ENCODE assay signal across 18 cellular contexts in genomic region chr20:37936451-37936850, GRCh38. TPM values are rescaled to one million over a fixed set of nuclear protein-coding genes. Genes with fewer than 3 reads are reported as not detected.
DNase-seq lines count a peak whose midpoint lies in the region; ATAC-seq, FAIRE-seq and TF ChIP-seq lines count a peak whose summit lies in the region.
"Had no signal": no experiment of that assay in that cellular context is flagged by ENCODE, and none has a peak within 500 bp of the region (broad histone marks: within the 10 kb centered on the region; RNA-seq: fewer than 3 reads in every experiment).

No MANE protein-coding gene starts in this region.

- no peak for TF ChIP-seq POLR2A in sigmoid colon (IDR thresholded peaks at IDR 0.05)

- H3K9me3 ChIP-seq in WERI-Rb-1 (ENCODE audit: severe bottlenecking) (no peaks in the 10 kb centered on the region), sigmoid colon (no peaks in the 10 kb centered on the region)

- H3K36me3 ChIP-seq in WERI-Rb-1 (no peaks in the 10 kb centered on the region), sigmoid colon (no peaks in the 10 kb centered on the region), mesendoderm (ENCODE audit: control insufficient read depth, insufficient read depth, low read length) (no peaks in the 10 kb centered on the region)

- TF ChIP-seq CTCF in WERI-Rb-1 (IDR thresholded peaks at IDR 0.05; ENCODE audit: low read depth, low read length), result no peak
- no peak for TF ChIP-seq CTCF in sigmoid colon (IDR thresholded peaks at IDR 0.05)

- H3K27me3 ChIP-seq in WERI-Rb-1 (ENCODE audit: insufficient read depth, low read depth, severe bottlenecking) (no peaks in the 10 kb centered on the region), sigmoid colon (no peaks in the 10 kb centered on the region), mesendoderm (ENCODE audit: insufficient read depth, low read length, poor library complexity) (no peaks in the 10 kb centered on the region)

- H3K4me1 ChIP-seq in sigmoid colon (no peaks in the 10 kb centered on the region), mesendoderm (ENCODE audit: control insufficient read depth, low read depth, low read length) (peaks cover 14% of the 10 kb centered on the region)

- H3K9ac ChIP-seq in mesendoderm (ENCODE audit: low read length), result no peak overlapping the region
- H3K9ac ChIP-seq: GM23248 had no signal

- H3K4me2 ChIP-seq in mesendoderm (ENCODE audit: low read length), result no peak overlapping the region

- H4K5ac ChIP-seq in mesendoderm (ENCODE audit: low read length), result no peak overlapping the region

- H2BK15ac ChIP-seq in mesendoderm (replicated peaks; ENCODE audit: low read depth), result no peak overlapping the region

- no peak overlapping the region for H3K56ac ChIP-seq in mesendoderm (ENCODE audit: low read length)

- H2BK120ac ChIP-seq in mesendoderm (ENCODE audit: low read depth, low read length), result no peak overlapping the region

- H3K4me3 ChIP-seq in WERI-Rb-1 (ENCODE audit: low read depth, low read length) (no peak overlapping the region), sigmoid colon (no peak overlapping the region), mesendoderm (ENCODE audit: low read length) (no peak overlapping the region)
- H3K4me3 ChIP-seq: GM23248 had no signal

- intact Hi-C loops in sigmoid colon (cut with DNase I), result no loop called here

- no peak for TF ChIP-seq EP300 in sigmoid colon (IDR thresholded peaks at IDR 0.05)

- no peak overlapping the region for H3K18ac ChIP-seq in mesendoderm (ENCODE audit: low read length)

- H3K23ac ChIP-seq in mesendoderm (ENCODE audit: low read length), result no peak overlapping the region

- no peak overlapping the region for H2AK5ac ChIP-seq in mesendoderm (ENCODE audit: low read length)

- no peak overlapping the region for H4K8ac ChIP-seq in mesendoderm (ENCODE audit: low read depth, low read length)

- no peak overlapping the region for H3K4ac ChIP-seq in mesendoderm (ENCODE audit: low read depth, low read length)

- H3K27ac ChIP-seq in WERI-Rb-1, result peak overlapping the region; percentile 31; the same call in 1 of the 2 replicates
- no peak overlapping the region for H3K27ac ChIP-seq in sigmoid colon
- no peak overlapping the region for H3K27ac ChIP-seq in mesendoderm (ENCODE audit: low read depth, low read length)
- H3K27ac ChIP-seq: GM23248 had no signal

- H3K79me1 ChIP-seq in mesendoderm (ENCODE audit: low read length), result no peaks in the 10 kb centered on the region

- H3K79me2 ChIP-seq in mesendoderm (ENCODE audit: control insufficient read depth, insufficient read depth, low read length), result no peaks in the 10 kb centered on the region

- no peak for ATAC-seq in GM21529 (IDR thresholded peaks at IDR 0.05; ENCODE audit: unreplicated experiment)
- ATAC-seq in HG03139 (IDR thresholded peaks at IDR 0.05; ENCODE audit: unreplicated experiment), result no peak

- DNase-seq in HTR-8/SVneo (ENCODE audit: insufficient read length, low spot score) (no peak), WERI-Rb-1 (no peak), sigmoid colon (peak; percentile 25), mesendoderm (no peak)
- DNase-seq: C1 segment of cervical spinal cord; CD4-positive, alpha-beta T cell; CD8-positive, alpha-beta memory T cell; DMS53; DMS79 treated with DMSO at 0.1 percent for 48 hours; GF-D8; GM23248; H7; HCEC 1CT had no signal

- no peak overlapping the region for H2BK5ac ChIP-seq in mesendoderm (ENCODE audit: low read length)

- peak; percentile 63 for FAIRE-seq in HTR-8/SVneo (lab: Jason Lieb, UNC)
- FAIRE-seq: GM12891, GM18507, H1 had no signal

- 89 to 91% methylated on average over 8 of the region's 8 CpGs for WGBS in sigmoid colon, 2 donors
- no CpG with 5 or more reads among the region's 8 CpGs for WGBS in mesendoderm (ENCODE audit: extremely low coverage, insufficient coverage, low lambda C conversion rate)

RNA-seq across cellular contexts. Expression of gene VSTM2L, which starts 33.5 kb away (rescaled TPM):
- 1 to 10 TPM; 2.1 to 3.4 (median 2.9) TPM for total RNA-seq in sigmoid colon
- polyA plus RNA-seq in sigmoid colon, result 1 to 10 TPM in 1 of 3 donors, not detected in 2; 1.5 TPM
- polyA plus RNA-seq in mesendoderm (2013, experiment 1 of 2), result 0.10 TPM
- 0.31 TPM for polyA plus RNA-seq in mesendoderm (2013, experiment 2 of 2)
- total RNA-seq: CD4-positive, alpha-beta T cell; CD8-positive, alpha-beta memory T cell had no signal
- polyA plus RNA-seq: CD8-positive, alpha-beta memory T cell had no signal
